In genomic region chr4:83252782-83253405, GRCh38 we compare ENCODE assay signal across 8 cellular contexts.
A peak's percentile ranks its signal among the peaks of the same experiment; 100 is the strongest.
DNase-seq lines count a peak whose midpoint lies in the region; ATAC-seq and TF ChIP-seq lines count a peak whose summit lies in the region.

No MANE protein-coding gene starts in this region.

- TF ChIP-seq EP300 in Ishikawa (IDR thresholded peaks at IDR 0.05; ENCODE audit: borderline replicate concordance) = no peak

- DNase-seq in AG08396 (ENCODE audit: low spot score) = peak; percentile 58
- peak; percentile 91 for DNase-seq in OCI-M1 (lab: John Stamatoyannopoulos, UW)
- DNase-seq in activated T-cell treated with anti-CD3 and anti-CD28 coated beads for 24 hours (ENCODE audit: low read depth) = peak; percentile 61
- DNase-seq in fibroblast of mammary gland (ENCODE audit: low read depth) = peak; percentile 66
- peak; percentile 66 for DNase-seq in pons (ENCODE audit: low spot score)

- H3K4me3 ChIP-seq in fibroblast of mammary gland (ENCODE audit: control insufficient read depth, low read depth, low read length) = no peak overlapping the region

- ATAC-seq in GM18907 (IDR thresholded peaks at IDR 0.05; ENCODE audit: unreplicated experiment) (peak; percentile 69), HG03159 (IDR thresholded peaks at IDR 0.05; ENCODE audit: unreplicated experiment) (no peak)

- peak; percentile 79 for TF ChIP-seq CTCF in fibroblast of mammary gland (conservative IDR thresholded peaks at IDR 0.05; ENCODE audit: control insufficient read depth, insufficient read depth, low read depth, low read length)

- TF ChIP-seq RAD21 in Ishikawa (IDR thresholded peaks at IDR 0.05; ENCODE audit: low read depth) = peak; percentile 80

TF ChIP-seq in Ishikawa, 13 proteins besides CTCF, POLR2A, EP300 and RAD21:
- no peak for TF ChIP-seq TEAD4 (IDR thresholded peaks at IDR 0.05)
- no peak for TF ChIP-seq REST (IDR thresholded peaks at IDR 0.05; ENCODE audit: low read depth)
- no peak for TF ChIP-seq CEBPB (IDR thresholded peaks at IDR 0.05)
- TF ChIP-seq USF1 (IDR thresholded peaks at IDR 0.05) = no peak
- TF ChIP-seq EGR1 (IDR thresholded peaks at IDR 0.05) = no peak
- TF ChIP-seq, protein P1, sequence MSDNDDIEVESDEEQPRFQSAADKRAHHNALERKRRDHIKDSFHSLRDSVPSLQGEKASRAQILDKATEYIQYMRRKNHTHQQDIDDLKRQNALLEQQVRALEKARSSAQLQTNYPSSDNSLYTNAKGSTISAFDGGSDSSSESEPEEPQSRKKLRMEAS (IDR thresholded peaks at IDR 0.05) = no peak
